8 cellular contexts compared by ENCODE assay signal in genomic region chr10:90592903-90593302, GRCh38.
DNase-seq lines count a peak whose midpoint lies in the region; ATAC-seq, FAIRE-seq and TF ChIP-seq lines count a peak whose summit lies in the region.

No MANE protein-coding gene starts in this region.

- H2AFZ ChIP-seq in IMR-90 (replicated peaks; ENCODE audit: low read length, poor library complexity), result no peak overlapping the region
- no peak overlapping the region for H2AFZ ChIP-seq in SK-N-SH (ENCODE audit: low read depth)

- WGBS in IMR-90 (ENCODE audit: extremely low coverage in 2 of 2, insufficient read length in 1 of 2), 2 experiments, result no CpG with 5 or more reads among the region's 2 CpGs
- WGBS in SK-N-SH (ENCODE audit: low lambda C conversion rate), result 0% methylated on average over 2 of the region's 2 CpGs
- WGBS in small intestine, 3 donors, result 7 to 40% (median 20%) methylated on average over 2 of the region's 2 CpGs
- WGBS in prostate gland, result 27% methylated on average over 2 of the region's 2 CpGs

- no peak overlapping the region for H3K14ac ChIP-seq in IMR-90 (replicated peaks; ENCODE audit: low read depth, low read length)

- H3K4me3 ChIP-seq in AG09309 (ENCODE audit: control insufficient read depth, low read depth, low read length) (no peak overlapping the region), IMR-90 (ENCODE audit: insufficient read depth, low read depth, low read length) (no peak overlapping the region), SK-N-SH (ENCODE audit: low read depth in 2 of 2, low read length in 1 of 2) (no peak overlapping the region), small intestine (ENCODE audit: low read depth in 1 of 2, low read length in 2 of 2) (no peak overlapping the region), prostate gland (no peak overlapping the region)

- no peak overlapping the region for H3K18ac ChIP-seq in IMR-90 (ENCODE audit: low read depth, low read length)

- H3K27ac ChIP-seq in IMR-90 (ENCODE audit: insufficient read depth, low read length), result no peak overlapping the region
- no peak overlapping the region for H3K27ac ChIP-seq in SK-N-SH (ENCODE audit: low read depth in 2 of 2, low read length in 1 of 2)
- H3K27ac ChIP-seq in small intestine (ENCODE audit: low read depth in 1 of 2, low read length in 1 of 2), result no peak overlapping the region
- no peak overlapping the region for H3K27ac ChIP-seq in prostate gland

- no peaks in the 10 kb centered on the region for H3K9me2 ChIP-seq in SK-N-SH

- no peak overlapping the region for H2BK15ac ChIP-seq in IMR-90 (ENCODE audit: low read depth, low read length)

- no peak for FAIRE-seq in small intestine (lab: Jason Lieb, UNC)

- H2AK5ac ChIP-seq in IMR-90 (ENCODE audit: low read depth, low read length), result no peak overlapping the region

- TF ChIP-seq RAD21 in IMR-90 (IDR thresholded peaks at IDR 0.05; ENCODE audit: low read length) (peak; percentile 80), SK-N-SH (IDR thresholded peaks at IDR 0.05; ENCODE audit: low read length) (peak; percentile 48)

- H2BK120ac ChIP-seq in IMR-90 (ENCODE audit: low read depth, low read length), result no peak overlapping the region

- ATAC-seq in IMR-90 (ENCODE audit: low read depth), result peak; percentile 93

- no peak overlapping the region for H4K5ac ChIP-seq in IMR-90 (ENCODE audit: low read depth, low read length)

- H4K20me1 ChIP-seq in IMR-90 (ENCODE audit: insufficient read depth, low read length) (no peaks in the 10 kb centered on the region), SK-N-SH (ENCODE audit: insufficient read depth) (no peaks in the 10 kb centered on the region)

- dilution Hi-C loops in IMR-90 (cut with HindIII; ENCODE audit: low sequenced_read_pairs, unreplicated experiment), result no loop called here

- no peak overlapping the region for H3K4ac ChIP-seq in IMR-90 (ENCODE audit: low read depth, low read length)

- H4K8ac ChIP-seq in IMR-90 (ENCODE audit: low read depth in 2 of 2, low read length in 2 of 2), result no peak overlapping the region

- H2AK9ac ChIP-seq in IMR-90 (replicated peaks; ENCODE audit: low read depth, low read length, poor library complexity), result no peak overlapping the region

- no peak overlapping the region for H3K9ac ChIP-seq in IMR-90 (ENCODE audit: low read depth, low read length)
- H3K9ac ChIP-seq in SK-N-SH, result no peak overlapping the region

- TF ChIP-seq CTCF in AG09309 (IDR thresholded peaks at IDR 0.05; ENCODE audit: control insufficient read depth, insufficient read depth, low read depth, low read length, missing control alignments), result peak; percentile 24
- TF ChIP-seq CTCF in GM13976 (IDR thresholded peaks at IDR 0.05; ENCODE audit: borderline replicate concordance, control extremely low read depth, extremely low read depth, insufficient read depth, missing control alignments), result no peak
- peak; percentile 64 for TF ChIP-seq CTCF in IMR-90 (conservative IDR thresholded peaks at IDR 0.05; ENCODE audit: low read depth, low read length)
- peak; percentile 47 for TF ChIP-seq CTCF in SK-N-SH (IDR thresholded peaks at IDR 0.05)
- peak in 1 of 4 experiments; percentile 27 for TF ChIP-seq CTCF in prostate gland (IDR thresholded peaks at IDR 0.05)

- no peak overlapping the region for H4K91ac ChIP-seq in IMR-90 (ENCODE audit: insufficient read depth, low read depth, low read length)

- H3K23ac ChIP-seq in IMR-90 (ENCODE audit: low read depth, low read length), result no peak overlapping the region

- intact Hi-C loops in IMR-90 (cut with micrococcal nuclease), result loop anchor here (1.0 to 10.0 kb wide), 5 partner anchors 305 to 1168 kb away; no protein-coding TSS in a partner anchor
- intact Hi-C loops in prostate gland (cut with DNase I), result no loop called here

- no peak for DNase-seq in AG09309 (ENCODE audit: low read depth)
- DNase-seq in GM13976 (ENCODE audit: low spot score), result peak; percentile 2
- DNase-seq in IMR-90, result peak; percentile 51
- peak; percentile 9 for DNase-seq in SK-N-SH
- peak; percentile 50 for DNase-seq in glomerular visceral epithelial cell (ENCODE audit: extremely low spot score)
- DNase-seq in small intestine, result peak; percentile 20
- DNase-seq in T-helper 1 cell, result no peak
- no peak for DNase-seq in prostate gland (ENCODE audit: low spot score)

- CTCF ChIA-PET in IMR-90 (lab: Yijun Ruan, JAX) (interaction anchor here (0.7 to 1.6 kb wide), 5 partner anchors 10 to 445 kb away, joined by 3 to 16 read pairs (median 4); no protein-coding TSS in a partner anchor), SK-N-SH (lab: Yijun Ruan, JAX) (no interaction called here)

- no peak for TF ChIP-seq EP300 in SK-N-SH (IDR thresholded peaks at IDR 0.05; ENCODE audit: borderline replicate concordance in 1 of 2, low read depth in 1 of 2, low read length in 1 of 2)

- H2BK5ac ChIP-seq in IMR-90 (ENCODE audit: low read depth, low read length, poor library complexity, severe bottlenecking), result no peak overlapping the region

- BruUV-seq in IMR-90 (replicated peaks; lab: Mats Ljungman, UMichigan), result no TSS peak

- H3K9me1 ChIP-seq in IMR-90 (ENCODE audit: insufficient read depth, low read length), result no peaks in the 10 kb centered on the region

- H3K56ac ChIP-seq in IMR-90 (ENCODE audit: extremely low read depth, insufficient read depth, low read length), result no peak overlapping the region

- in situ Hi-C loops in GM13976 (cut with MboI; ENCODE audit: low sequenced_read_pairs, unreplicated experiment) (loop anchor here (10.0 to 25.0 kb wide), 2 partner anchors 656 to 798 kb away; no protein-coding TSS in a partner anchor), IMR-90 (cut with MboI; ENCODE audit: low sequenced_read_pairs) (no loop called here)

- H3K27me3 ChIP-seq in IMR-90 (ENCODE audit: control insufficient read depth, insufficient read depth, low read length) (peaks cover 10% of the 10 kb centered on the region), SK-N-SH (ENCODE audit: insufficient read depth) (no peaks in the 10 kb centered on the region; the same call in 1 of the 2 replicates), small intestine (ENCODE audit: control insufficient read depth in 2 of 2, insufficient read depth in 2 of 2, low read length in 2 of 2) (no peaks in the 10 kb centered on the region), prostate gland (replicated peaks; ENCODE audit: insufficient read depth) (no peaks in the 10 kb centered on the region)

- H3K36me3 ChIP-seq in IMR-90 (ENCODE audit: control insufficient read depth, insufficient read depth, low read length), result no peaks in the 10 kb centered on the region
- H3K36me3 ChIP-seq in SK-N-SH (replicated peaks in 1 of 2; ENCODE audit: control insufficient read depth in 1 of 2, insufficient read depth in 2 of 2, low read length in 1 of 2), result no peaks in the 10 kb centered on the region
- H3K36me3 ChIP-seq in small intestine (ENCODE audit: control insufficient read depth in 2 of 2, insufficient read depth in 2 of 2, low read length in 2 of 2), result no peaks in the 10 kb centered on the region
- H3K36me3 ChIP-seq in prostate gland, result no peaks in the 10 kb centered on the region

- no peaks in the 10 kb centered on the region for H3K79me1 ChIP-seq in IMR-90 (ENCODE audit: low read depth in 1 of 2, low read length in 2 of 2)

- H3K4me1 ChIP-seq in IMR-90 (ENCODE audit: control insufficient read depth, insufficient read depth, low read length), result no peaks in the 10 kb centered on the region
- no peaks in the 10 kb centered on the region for H3K4me1 ChIP-seq in SK-N-SH (ENCODE audit: control insufficient read depth in 1 of 2, insufficient read depth in 2 of 2, low read depth in 1 of 2, low read length in 1 of 2)
- H3K4me1 ChIP-seq in small intestine (ENCODE audit: control insufficient read depth in 2 of 2, insufficient read depth in 1 of 2, low read depth in 1 of 2, low read length in 1 of 2), result no peaks in the 10 kb centered on the region
- H3K4me1 ChIP-seq in prostate gland (replicated peaks), result no peaks in the 10 kb centered on the region

- no peaks in the 10 kb centered on the region for H3K79me2 ChIP-seq in SK-N-SH (ENCODE audit: insufficient read depth)

- no peak overlapping the region for H2BK20ac ChIP-seq in IMR-90 (ENCODE audit: low read depth, low read length)

- H3K4me2 ChIP-seq in IMR-90 (ENCODE audit: low read depth, low read length), result no peak overlapping the region
- no peak overlapping the region for H3K4me2 ChIP-seq in SK-N-SH

- no peak for TF ChIP-seq POLR2A in IMR-90 (IDR thresholded peaks at IDR 0.05; ENCODE audit: low read depth, low read length)
- TF ChIP-seq POLR2A in prostate gland (IDR thresholded peaks at IDR 0.05), result no peak

- H3K9me3 ChIP-seq in IMR-90 (ENCODE audit: control insufficient read depth, insufficient read depth, low read length) (no peaks in the 10 kb centered on the region), SK-N-SH (no peaks in the 10 kb centered on the region), small intestine (ENCODE audit: control insufficient read depth, low read depth) (no peaks in the 10 kb centered on the region), prostate gland (no peaks in the 10 kb centered on the region)

- POLR2A ChIA-PET in IMR-90 (lab: Charles Lee; ENCODE audit: unreplicated experiment), result no interaction called here
- POLR2A ChIA-PET in SK-N-SH (lab: Yijun Ruan, JAX), result no interaction called here

- H3F3A ChIP-seq in SK-N-SH (replicated peaks; ENCODE audit: insufficient read depth), result no peaks in the 10 kb centered on the region

TF ChIP-seq in IMR-90, 13 proteins besides CTCF, POLR2A, EP300 and RAD21:
- TF ChIP-seq SMC3 (IDR thresholded peaks at IDR 0.05; ENCODE audit: low read depth, low read length) (peak; percentile 80), BHLHE40 (IDR thresholded peaks at IDR 0.05; ENCODE audit: low read depth, low read length) (no peak)
TF ChIP-seq in IMR-90: peak in this region for 1.

TF ChIP-seq in SK-N-SH, 30 proteins besides CTCF, POLR2A, EP300 and RAD21:
- TF ChIP-seq SMC3 (IDR thresholded peaks at IDR 0.05; ENCODE audit: low read depth, low read length) (peak; percentile 38), PBX3 (IDR thresholded peaks at IDR 0.05) (no peak)

Comparison
In these comparisons a context has a peak if more than half of its experiments do, and no peak if none do; other contexts are left out.
1. DNase-seq: peak in GM13976 (single experiment), IMR-90 (single experiment), SK-N-SH (single experiment), glomerular visceral epithelial cell (single experiment) and small intestine (single experiment); none in AG09309 (single experiment), T-helper 1 cell (0 of 5) and prostate gland (single experiment).